17 cellular contexts compared by ENCODE assay signal in genomic region chr2:169136885-169137534, GRCh38.
A peak's percentile ranks its signal among the peaks of the same experiment; 100 is the strongest.
DNase-seq lines count a peak whose midpoint lies in the region; ATAC-seq, FAIRE-seq and TF ChIP-seq lines count a peak whose summit lies in the region.
"Had no signal": no experiment of that assay in that cellular context is flagged by ENCODE, and none has a peak within 500 bp of the region (broad histone marks: within the 10 kb centered on the region; RNA-seq: fewer than 3 reads in every experiment).

No MANE protein-coding gene starts in this region.

- H3K4me2 ChIP-seq in K562 (ENCODE audit: insufficient read depth, low read length), result no peak overlapping the region
- H3K4me2 ChIP-seq: A549 had no signal

- H3K4me1 ChIP-seq in K562 (replicated peaks in 1 of 2; ENCODE audit: control insufficient read depth in 2 of 2, insufficient read depth in 2 of 2, low read length in 2 of 2) (peaks cover 5 to 22% of the 10 kb centered on the region in 2 experiments; a peak in 3 of 5 replicates), heart left ventricle (peaks cover 0 to 10% (median 0%) of the 10 kb centered on the region in 12 donors)
- H3K4me1 ChIP-seq: A549, Peyer's patch had no signal

- DNase-seq in Right ventricle myocardium inferior (ENCODE audit: missing footprints) (peak; percentile 56), cardiac septum (ENCODE audit: low spot score) (no peak), K562 (ENCODE audit: extremely low read depth in 1 of 4, low spot score in 3 of 4) (peak in 1 of 4 experiments; percentile 21), heart left ventricle (peak; percentile 45 to 75 (median 69)), pulmonary artery endothelial cell (ENCODE audit: low read depth, low spot score) (peak; percentile 8), RWPE1 (ENCODE audit: low spot score) (no peak), NCI-H2081 treated with DMSO at 0.1 percent for 48 hours (lab: John Stamatoyannopoulos, UW) (no peak)
- DNase-seq: C1 segment of cervical spinal cord, DMS 273 treated with DMSO at 0.1 percent for 48 hours, NCI-H1417 treated with DMSO at 0.1 percent for 48 hours, NCI-H510A, NCI-H774, Peyer's patch, SIG-M5 had no signal

- H4K20me1 ChIP-seq in K562 (replicated peaks; ENCODE audit: control insufficient read depth, insufficient read depth, low read length), result no peaks in the 10 kb centered on the region

- peak overlapping the region; percentile 67 for H2AFZ ChIP-seq in K562 (ENCODE audit: low read depth, low read length)

- H3K9me3 ChIP-seq in K562 (replicated peaks; ENCODE audit: control insufficient read depth, insufficient read depth, low read depth, low read length) (no peaks in the 10 kb centered on the region), heart left ventricle (no peaks in the 10 kb centered on the region)
- H3K9me3 ChIP-seq: A549, Peyer's patch had no signal

- TF ChIP-seq RAD21 in K562 (CRISPR knock-in tag; conservative IDR thresholded peaks at IDR 0.05 in 1 of 2, IDR thresholded peaks at IDR 0.05 in 1 of 2), result no peak

- WGBS in K562 (ENCODE audit: insufficient coverage, low coverage, missing lambda C conversion rate), result 54% methylated on average over 3 of the region's 3 CpGs
- WGBS in heart left ventricle, 4 donors, result 40 to 58% (median 47%) methylated on average over 3 of the region's 3 CpGs

- H3K27me3 ChIP-seq in K562 (ENCODE audit: control insufficient read depth in 2 of 2, insufficient read depth in 2 of 2, low read length in 2 of 2) (no peaks in the 10 kb centered on the region), heart left ventricle (no peaks in the 10 kb centered on the region)
- H3K27me3 ChIP-seq: Peyer's patch had no signal

- in situ Hi-C loops in K562 (cut with MboI), result no loop called here

- no peaks in the 10 kb centered on the region for H3K9me1 ChIP-seq in K562 (ENCODE audit: control insufficient read depth, insufficient read depth, low read length)

- H3K36me3 ChIP-seq in K562 (ENCODE audit: control insufficient read depth, insufficient read depth, low read length) (no peaks in the 10 kb centered on the region), heart left ventricle (no peaks in the 10 kb centered on the region)
- H3K36me3 ChIP-seq: Peyer's patch had no signal

- POLR2A ChIA-PET in K562 (lab: Yijun Ruan, JAX), result interaction anchor here (0.6 kb wide), 1 partner anchor 9 kb away, joined by 3 read pairs; no protein-coding TSS in a partner anchor
- POLR2A ChIA-PET in RWPE1 (lab: Yijun Ruan, JAX; ENCODE audit: low non-redundant PET), result no interaction called here

- H3K79me2 ChIP-seq in K562 (ENCODE audit: control insufficient read depth, insufficient read depth, low read length), result no peaks in the 10 kb centered on the region

- no peak for TF ChIP-seq EP300 in K562 (IDR thresholded peaks at IDR 0.05; ENCODE audit: low read length)

- ATAC-seq in Right ventricle myocardium inferior, result peak; percentile 80
- peak; percentile 58 for ATAC-seq in K562
- peak; percentile 95 to 96 (median 96) for ATAC-seq in heart left ventricle
- no peak for ATAC-seq in HG03196 (IDR thresholded peaks at IDR 0.05; ENCODE audit: unreplicated experiment)
- ATAC-seq: A549 had no signal

- intact Hi-C loops in Right ventricle myocardium inferior (cut with DNase I) (no loop called here), cardiac septum (cut with DNase I) (no loop called here), K562 (cut with micrococcal nuclease) (loop anchor here (10.0 kb wide), 2 partner anchors 362 to 792 kb away; no protein-coding TSS in a partner anchor), heart left ventricle (cut with DNase I) (no loop called here)

- TF ChIP-seq POLR2A in K562 (conservative IDR thresholded peaks at IDR 0.05) (no peak), heart left ventricle (IDR thresholded peaks at IDR 0.05) (no peak)

- TF ChIP-seq CTCF in K562 (IDR thresholded peaks at IDR 0.05 in 2 of 3, conservative IDR thresholded peaks at IDR 0.05 in 1 of 3; ENCODE audit: insufficient read depth in 2 of 3, low read depth in 1 of 3, low read length in 3 of 3) (no peak), heart left ventricle (IDR thresholded peaks at IDR 0.05) (no peak), RWPE1 (conservative IDR thresholded peaks at IDR 0.05; ENCODE audit: low read depth) (no peak)

- H3K9ac ChIP-seq in K562 (ENCODE audit: insufficient read depth in 1 of 2, low read depth in 2 of 2, low read length in 2 of 2), result no peak overlapping the region

- H3K27ac ChIP-seq in K562 (ENCODE audit: extremely low read depth, low read depth, low read length) (no peak overlapping the region), heart left ventricle (no peak overlapping the region), RWPE1 (no peak overlapping the region)
- H3K27ac ChIP-seq: A549, Peyer's patch had no signal

- no peak overlapping the region for H3K4me3 ChIP-seq in K562
- H3K4me3 ChIP-seq in heart left ventricle, result no peak overlapping the region
- H3K4me3 ChIP-seq: A549, Peyer's patch had no signal

- no peak for FAIRE-seq in K562 (lab: Jason Lieb, UNC)
- FAIRE-seq: A549, GM12892 had no signal

- CTCF ChIA-PET in K562 (lab: Yijun Ruan, JAX; ENCODE audit: low intra/inter-chr PET ratio), result no interaction called here
- CTCF ChIA-PET in RWPE1 (lab: Yijun Ruan, JAX), result no interaction called here

- no TSS peak for BruUV-seq in K562 (replicated peaks; lab: Mats Ljungman, UMichigan)

TF ChIP-seq in K562, 482 proteins besides CTCF, POLR2A, EP300 and RAD21:
- TF ChIP-seq WHSC1 (IDR thresholded peaks at IDR 0.05; ENCODE audit: low read length), result peak; percentile 68
- TF ChIP-seq YY1 (IDR thresholded peaks at IDR 0.05; ENCODE audit: borderline replicate concordance in 1 of 3, control insufficient read depth in 1 of 3, extremely low read depth in 1 of 3, insufficient read depth in 3 of 3, insufficient read length in 1 of 3, insufficient replicate concordance in 2 of 3, low read depth in 1 of 3, low read length in 2 of 3), result peak in 1 of 3 experiments; percentile 43
- 0 out of 2 replicates have a peak, but pooled peaks have one; percentile 16 for TF ChIP-seq CEBPB (tag; IDR thresholded peaks at IDR 0.05)
- 0 out of 2 replicates have a peak, but pooled peaks have one; percentile 25 for TF ChIP-seq ZNF592 (IDR thresholded peaks at IDR 0.05)
- TF ChIP-seq ZBTB7A (IDR thresholded peaks at IDR 0.05; ENCODE audit: borderline replicate concordance, control insufficient read depth, low read depth, low read length), result no peak

Comparison
In these comparisons a context has a peak if more than half of its experiments do, and no peak if none do; other contexts are left out.
1. DNase-seq: peak in Right ventricle myocardium inferior (single experiment), heart left ventricle (5 of 5) and pulmonary artery endothelial cell (single experiment); none in cardiac septum (single experiment), RWPE1 (single experiment) and NCI-H2081 treated with DMSO at 0.1 percent for 48 hours (single experiment).